In genomic region chr14:22599349-22599748, GRCh38 we compare ENCODE assay signal across 8 cellular contexts. TPM values are rescaled to one million over a fixed set of nuclear protein-coding genes. Genes with fewer than 3 reads are reported as not detected.
DNase-seq lines count a peak whose midpoint lies in the region; TF ChIP-seq lines count a peak whose summit lies in the region.

No MANE protein-coding gene starts in this region.

- no peaks in the 10 kb centered on the region for H3K9me3 ChIP-seq in OCI-LY1 (ENCODE audit: low read length)
- H3K9me3 ChIP-seq in endodermal cell (ENCODE audit: control insufficient read depth, low read length) = no peaks in the 10 kb centered on the region

- H3K9me3 Mint-ChIP-seq in endodermal cell = no peaks in the 10 kb centered on the region
- no peaks in the 10 kb centered on the region for H3K9me3 Mint-ChIP-seq in neural crest cell

- H3K27ac ChIP-seq in OCI-LY1 (ENCODE audit: low read depth, low read length, poor library complexity, severe bottlenecking) (no peak overlapping the region), endodermal cell (ENCODE audit: low read depth, low read length) (no peak overlapping the region)

- H3K4me3 ChIP-seq in BJ (ENCODE audit: low read depth, low read length) = peak overlapping the region; percentile 95
- H3K4me3 ChIP-seq in OCI-LY1 (ENCODE audit: low read depth, low read length, poor library complexity, severe bottlenecking) = peak overlapping the region; percentile 84
- H3K4me3 ChIP-seq in endodermal cell (ENCODE audit: low read length) = peak overlapping the region; percentile 95

- no peaks in the 10 kb centered on the region for H3K9me2 ChIP-seq in OCI-LY1 (ENCODE audit: low read depth, low read length)

- H3K27me3 Mint-ChIP-seq in endodermal cell (ENCODE audit: insufficient read depth) (no peaks in the 10 kb centered on the region), neural crest cell (ENCODE audit: low read depth) (peaks cover 32% of the 10 kb centered on the region)

- H3K79me2 ChIP-seq in OCI-LY1 (ENCODE audit: insufficient read depth, low read length) = no peaks in the 10 kb centered on the region

- DNase-seq in BJ (ENCODE audit: low read depth) (no peak), endodermal cell (no peak), neural crest cell (ENCODE audit: low read depth, low spot score) (no peak), occipital lobe (lab: John Stamatoyannopoulos, UW) (no peak), NCI-H2171 (lab: John Stamatoyannopoulos, UW) (no peak), NCI-H1417 treated with DMSO at 0.1 percent for 48 hours (lab: John Stamatoyannopoulos, UW) (no peak)
- no peak for DNase-seq in activated CD4-positive, CD25-positive, alpha-beta regulatory T cell treated with anti-CD3 and anti-CD28 coated beads, Interleukin-2, amount 50 U/mL, for 72 hours

- WGBS in endodermal cell (ENCODE audit: insufficient coverage in 1 of 2, insufficient read length in 1 of 2), 2 experiments = 91 to 100% methylated on average over 3 of the region's 3 CpGs

- H3K4me1 Mint-ChIP-seq in endodermal cell (peaks cover 50% of the 10 kb centered on the region), neural crest cell (peaks cover 23% of the 10 kb centered on the region)

- H2AFZ ChIP-seq in OCI-LY1 (ENCODE audit: low read length) = no peak overlapping the region

- CTCF ChIA-PET in BJ (lab: Yijun Ruan, JAX) = interaction anchor here (0.8 to 6.3 kb wide), 9 partner anchors 8 to 54 kb away, joined by 3 to 45 read pairs (median 10); partner anchors contain the start of gene DAD1

- peaks cover 17% of the 10 kb centered on the region for H3K36me3 ChIP-seq in BJ (ENCODE audit: control insufficient read depth, insufficient read depth, low read length)
- peaks cover 15% of the 10 kb centered on the region; the same call in 1 of the 2 replicates for H3K36me3 ChIP-seq in OCI-LY1 (ENCODE audit: insufficient read depth, low read length)
- H3K36me3 ChIP-seq in endodermal cell (ENCODE audit: control insufficient read depth, insufficient read depth, low read length) = peaks cover 33% of the 10 kb centered on the region

- no peaks in the 10 kb centered on the region for H4K20me1 ChIP-seq in OCI-LY1 (ENCODE audit: insufficient read depth, low read length)

- no peaks in the 10 kb centered on the region for H3F3A ChIP-seq in OCI-LY1 (ENCODE audit: insufficient read depth, low read length)

- H3K4me2 ChIP-seq in OCI-LY1 (ENCODE audit: low read length) = peak overlapping the region; percentile 80

- H3K4me3 Mint-ChIP-seq in endodermal cell (peak overlapping the region; percentile 91), neural crest cell (peak overlapping the region; percentile 97)

- H3K4me1 ChIP-seq in OCI-LY1 (ENCODE audit: insufficient read depth, low read length, severe bottlenecking) (peaks cover 26% of the 10 kb centered on the region), endodermal cell (ENCODE audit: control insufficient read depth, insufficient read depth, low read length) (peaks cover 21% of the 10 kb centered on the region)

- H3K27me3 ChIP-seq in BJ (ENCODE audit: control insufficient read depth, insufficient read depth, low read length) (no peaks in the 10 kb centered on the region), OCI-LY1 (ENCODE audit: insufficient read depth, low read length) (no peaks in the 10 kb centered on the region; the same call in 1 of the 2 replicates), endodermal cell (ENCODE audit: control insufficient read depth, insufficient read depth, low read length, poor library complexity, severe bottlenecking) (no peaks in the 10 kb centered on the region)

- H3K36me3 Mint-ChIP-seq in endodermal cell (ENCODE audit: low read depth) (peaks cover 42% of the 10 kb centered on the region), neural crest cell (ENCODE audit: low read depth) (peaks cover 4% of the 10 kb centered on the region)

- TF ChIP-seq CTCF in BJ (IDR thresholded peaks at IDR 0.05; ENCODE audit: insufficient read depth, low read depth, low read length) (no peak), OCI-LY1 (IDR thresholded peaks at IDR 0.05; ENCODE audit: low read length) (no peak), endodermal cell (conservative IDR thresholded peaks at IDR 0.05) (no peak), neural crest cell (conservative IDR thresholded peaks at IDR 0.05) (no peak)

- H3K9ac ChIP-seq in OCI-LY1 (ENCODE audit: low read length) = peak overlapping the region; percentile 69; the same call in 1 of the 2 replicates
- peak overlapping the region; percentile 82 for H3K9ac ChIP-seq in endodermal cell (ENCODE audit: extremely low read depth, low read length, poor library complexity, severe bottlenecking)

- H3K27ac Mint-ChIP-seq in endodermal cell (peak overlapping the region; percentile 97), neural crest cell (ENCODE audit: unreplicated experiment) (no peak overlapping the region)

- POLR2A ChIA-PET in BJ (lab: Charles Lee) = interaction anchor here (1.0 to 2.0 kb wide), 3 partner anchors 8 to 15 kb away, joined by 4 to 5 read pairs (median 4); no protein-coding TSS in a partner anchor

RNA-seq across cellular contexts. Expression of gene ABHD4, which starts 1.2 kb away (rescaled TPM):
- 77.2 and 115 TPM in 2 replicates for polyA plus RNA-seq in BJ (2011; rRNA removed)
- polyA minus RNA-seq in BJ (2011; rRNA and poly(A)+ RNA removed) = 52.5 and 76.6 TPM in 2 replicates
- total RNA-seq in endodermal cell = 10 to 100 TPM; 68.3 to 77.7 TPM
- 18.7 TPM for polyA plus RNA-seq in endodermal cell (2013, experiment 1 of 2)
- 15.9 TPM for polyA plus RNA-seq in endodermal cell (2013, experiment 2 of 2)
- 11.2 and 11.6 TPM in 2 replicates for total RNA-seq in neural crest cell
- total RNA-seq in occipital lobe = 3.4 TPM

RNA-seq across cellular contexts. Expression of gene DAD1, which starts 10.3 kb away (rescaled TPM):
- polyA plus RNA-seq in BJ (2011; rRNA removed) = 383 and 576 TPM in 2 replicates
- polyA minus RNA-seq in BJ (2011; rRNA and poly(A)+ RNA removed) = 77.5 and 148 TPM in 2 replicates
- total RNA-seq in endodermal cell = 100 to 1,000 TPM; 176 to 193 TPM
- 241 TPM for polyA plus RNA-seq in endodermal cell (2013, experiment 1 of 2)
- polyA plus RNA-seq in endodermal cell (2013, experiment 2 of 2) = 234 TPM
- total RNA-seq in neural crest cell = 151 and 155 TPM in 2 replicates
- total RNA-seq in occipital lobe = 72.5 TPM

RNA-seq across cellular contexts. Expression of gene OR6J1, which starts 44.8 kb away (rescaled TPM):
- not detected in 2 replicates for polyA plus RNA-seq in BJ (2011; rRNA removed)
- not detected in 2 replicates for polyA minus RNA-seq in BJ (2011; rRNA and poly(A)+ RNA removed)
- total RNA-seq in endodermal cell (not detected), neural crest cell (not detected in 2 replicates), occipital lobe (not detected)
- polyA plus RNA-seq in endodermal cell (2013, experiment 1 of 2) = not detected
- polyA plus RNA-seq in endodermal cell (2013, experiment 2 of 2) = not detected
